27 cellular contexts compared by ENCODE assay signal in the genomic region with DNA sequence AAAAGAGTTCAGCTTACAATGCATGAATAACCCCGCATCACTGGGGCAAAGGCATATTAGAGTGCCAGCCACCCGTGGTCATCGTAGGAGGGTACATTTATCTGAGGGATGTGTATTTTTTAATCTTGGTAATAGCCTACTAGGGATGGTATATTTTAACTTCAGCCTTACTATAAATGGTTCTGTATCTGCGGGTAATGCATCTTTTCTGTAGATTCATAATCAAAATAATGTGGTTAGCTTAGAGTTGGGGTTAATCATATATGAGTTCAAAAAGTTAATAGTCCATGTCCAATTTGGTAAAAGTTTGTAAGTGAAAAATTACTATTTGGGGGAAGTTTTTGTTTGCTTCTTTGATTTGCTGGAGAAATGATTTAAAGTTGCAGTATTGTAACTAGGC.
"Had no signal": no experiment of that assay in that cellular context is flagged by ENCODE, and none has a peak within 500 bp of the region (broad histone marks: within the 10 kb centered on the region; RNA-seq: fewer than 3 reads in every experiment).

No MANE protein-coding gene starts in this region.

- ATAC-seq: stimulated activated effector memory CD8-positive, alpha-beta T cell treated with anti-CD3 and anti-CD28 coated beads, Interleukin-12 subunit alpha, Interleukin-12 subunit beta, amount 100 ng/mL, for 72 hours; stimulated activated memory B cell treated with anti-CD40 and anti-IgM and Interleukin-4, amounts not matched to agents 10 μg/mL and 1 μg/mL and 100 μg/mL, for 72 hours; stimulated activated naive B cell treated with anti-CD40 and anti-IgM and Interleukin-4, amounts not matched to agents 10 μg/mL and 1 μg/mL and 100 μg/mL, for 72 hours; stimulated activated naive CD8-positive, alpha-beta T cell treated with anti-CD3 and anti-CD28 coated beads, Interleukin-15, amount 100 ng/mL, for 72 hours; stimulated activated naive CD8-positive, alpha-beta T cell treated with anti-CD3 and anti-CD28 coated beads, Interleukin-15, Interleukin-2, amounts not matched to agents 100 U/mL and 50 U/mL, for 24 hours; upper lobe of right lung had no signal

- H3K27me3 ChIP-seq: stomach, suprapubic skin, testis, thyroid gland, tibial artery, tibial nerve, transverse colon, upper lobe of left lung, upper lobe of right lung, uterus, vagina had no signal

- FAIRE-seq: urothelium cell line had no signal

- DNase-seq: stimulated activated CD4-positive, alpha-beta T cell treated with anti-CD3 and anti-CD28 coated beads, Interleukin-2, amount 100 ng/mL, for 48 hours; stimulated activated CD4-positive, alpha-beta T cell treated with anti-CD3 and anti-CD28 coated beads, Interleukin-4, amount 100 ng/mL, for 1 hour; stimulated activated CD4-positive, alpha-beta T cell treated with anti-CD3 and anti-CD28 coated beads, Interleukin-4, amount 100 ng/mL, for 24 hours; stimulated activated CD4-positive, alpha-beta T cell treated with anti-CD3 and anti-CD28 coated beads, Interleukin-4, amount 100 ng/mL, for 4 hours; stimulated activated CD8-positive, alpha-beta memory T cell treated with anti-CD3 and anti-CD28 coated beads, Interleukin-4, amount 100 ng/mL, for 48 hours; stimulated activated naive B cell treated with anti-CD40 and anti-IgM and Interleukin-4, amounts not matched to agents 10 μg/mL and 1 μg/mL and 100 μg/mL, for 72 hours; stimulated activated naive CD4-positive, alpha-beta T cell; stimulated activated naive CD4-positive, alpha-beta T cell treated with Interleukin-2 at 50 U/mL for 16 hours; stimulated activated naive CD8-positive, alpha-beta T cell treated with anti-CD3 and anti-CD28 coated beads, Interleukin-15, amount 100 ng/mL, for 72 hours; stimulated activated naive CD8-positive, alpha-beta T cell treated with anti-CD3 and anti-CD28 coated beads, Interleukin-15, Interleukin-2, amounts not matched to agents 100 U/mL and 50 U/mL, for 24 hours; stomach; substantia nigra; testis; thyroid gland; tibial artery; transverse colon; trophoblast cell; upper lobe of left lung; upper lobe of right lung; uterus had no signal

- H3K9me3 ChIP-seq: stomach, suprapubic skin, testis, thoracic aorta, thyroid gland, tibial artery, tibial nerve, transverse colon, upper lobe of left lung, upper lobe of right lung, uterus, vagina had no signal

- H3K27ac ChIP-seq: stomach, suprapubic skin, testis, thoracic aorta, thyroid gland, tibial artery, tibial nerve, transverse colon, upper lobe of left lung, upper lobe of right lung, uterus, vagina had no signal

- H3K4me3 ChIP-seq: stomach, suprapubic skin, testis, thoracic aorta, thyroid gland, tibial artery, tibial nerve, transverse colon, upper lobe of left lung, upper lobe of right lung, uterus, vagina had no signal

- H3K4me1 ChIP-seq: suprapubic skin, testis, tibial artery, tibial nerve, transverse colon, upper lobe of left lung, upper lobe of right lung, uterus, vagina had no signal

- H3K36me3 ChIP-seq: stomach, suprapubic skin, thoracic aorta, thyroid gland, tibial artery, tibial nerve, transverse colon, upper lobe of left lung, upper lobe of right lung, uterus, vagina had no signal
